Comparison of ENCODE assay signal across 23 cellular contexts in genomic region chr3:170814822-170815221, GRCh38.
"Had no signal": no experiment of that assay in that cellular context is flagged by ENCODE, and none has a peak within 500 bp of the region (broad histone marks: within the 10 kb centered on the region; RNA-seq: fewer than 3 reads in every experiment).

No MANE protein-coding gene starts in this region.

- DNase-seq: activated CD4-positive, alpha-beta memory T cell treated with anti-CD3 and anti-CD28 coated beads, Interleukin-2, amount 10 ng/mL, durations not matched to agents 7 days and 5 days; activated CD4-positive, alpha-beta T cell treated with anti-CD3 and anti-CD28 coated beads for 48 hours; activated CD8-positive, alpha-beta memory T cell treated with anti-CD3 and anti-CD28 coated beads, Interleukin-2, amount 10 ng/mL, durations not matched to agents 7 days and 5 days; activated naive CD4-positive, alpha-beta T cell; activated naive CD8-positive, alpha-beta T cell treated with anti-CD3 and anti-CD28 coated beads, Interleukin-2, amount 10 ng/mL, durations not matched to agents 7 days and 5 days; anterior cingulate cortex; central memory CD4-positive, alpha-beta T cell; dorsolateral prefrontal cortex; left cardiac atrium; mesenchymal stem cell; natural killer cell; posterior cingulate gyrus; retina; stimulated activated CD4-positive, alpha-beta T cell treated with anti-CD3 and anti-CD28 coated beads, Interleukin-2, amount 100 ng/mL, for 24 hours; uterus had no signal

- H3K9me3 ChIP-seq: suprapubic skin, transverse colon, uterus had no signal

- H3K27me3 ChIP-seq: brain microvascular endothelial cell, dorsolateral prefrontal cortex, foreskin keratinocyte, hepatocyte, suprapubic skin, transverse colon, uterus had no signal

- H3K36me3 ChIP-seq: brain microvascular endothelial cell, suprapubic skin, transverse colon, uterus had no signal

- H2AFZ ChIP-seq: hepatocyte had no signal

- FAIRE-seq: colon, islet of Langerhans had no signal

- H3K4me2 ChIP-seq: hepatocyte had no signal

- H3K4me3 ChIP-seq: dorsolateral prefrontal cortex, hepatocyte, suprapubic skin, transverse colon, uterus had no signal

- H3K79me2 ChIP-seq: hepatocyte had no signal

- H3K27ac ChIP-seq: brain microvascular endothelial cell, dorsolateral prefrontal cortex, epithelial cell of prostate, foreskin keratinocyte, hepatocyte, suprapubic skin, transverse colon, uterus had no signal
